In genomic region chr13:80235559-80236296, GRCh38 we compare ENCODE assay signal across 10 cellular contexts.
A peak's percentile ranks its signal among the peaks of the same experiment; 100 is the strongest.
DNase-seq lines count a peak whose midpoint lies in the region; ATAC-seq and TF ChIP-seq lines count a peak whose summit lies in the region.
"Had no signal": no experiment of that assay in that cellular context is flagged by ENCODE, and none has a peak within 500 bp of the region (broad histone marks: within the 10 kb centered on the region; RNA-seq: fewer than 3 reads in every experiment).

No MANE protein-coding gene starts in this region.

- peak overlapping the region; percentile 83 for H3K27ac ChIP-seq in VCaP

- H3K9me3 Mint-ChIP-seq in activated naive CD8-positive, alpha-beta T cell treated with anti-CD3 and anti-CD28 coated beads for 36 hours = peaks cover 1% of the 10 kb centered on the region
- H3K9me3 Mint-ChIP-seq: memory B cell had no signal

- no peaks in the 10 kb centered on the region for H3K4me1 Mint-ChIP-seq in activated naive CD8-positive, alpha-beta T cell treated with anti-CD3 and anti-CD28 coated beads for 36 hours

- ATAC-seq in HG02798 (IDR thresholded peaks at IDR 0.05; ENCODE audit: poor library complexity, unreplicated experiment) = peak; percentile 18

- no peaks in the 10 kb centered on the region for H3K27me3 Mint-ChIP-seq in activated naive CD8-positive, alpha-beta T cell treated with anti-CD3 and anti-CD28 coated beads for 36 hours

- H3K27ac Mint-ChIP-seq in activated naive CD8-positive, alpha-beta T cell treated with anti-CD3 and anti-CD28 coated beads for 36 hours = no peak overlapping the region
- H3K27ac Mint-ChIP-seq: memory B cell had no signal

- no peak for TF ChIP-seq CTCF in VCaP (conservative IDR thresholded peaks at IDR 0.05)

- no peaks in the 10 kb centered on the region for H3K36me3 Mint-ChIP-seq in activated naive CD8-positive, alpha-beta T cell treated with anti-CD3 and anti-CD28 coated beads for 36 hours
- H3K36me3 Mint-ChIP-seq: memory B cell had no signal

- peak; percentile 3 for DNase-seq in EH (ENCODE audit: low read depth)
- DNase-seq in medulla oblongata (ENCODE audit: extremely low spot score) = peak; percentile 30
- no peak for DNase-seq in T1000 (lab: John Stamatoyannopoulos, UW)
- DNase-seq in GM03348 (ENCODE audit: low spot score) = no peak
- no peak for DNase-seq in cerebellar nuclear complex (lab: John Stamatoyannopoulos, UW)
- DNase-seq in activated naive CD8-positive, alpha-beta T cell treated with anti-CD3 and anti-CD28 coated beads for 36 hours = no peak
- DNase-seq: NCI-H146 had no signal

- no peak overlapping the region for H3K4me3 Mint-ChIP-seq in activated naive CD8-positive, alpha-beta T cell treated with anti-CD3 and anti-CD28 coated beads for 36 hours
- H3K4me3 Mint-ChIP-seq: memory B cell had no signal

Comparison
In these comparisons a context has a peak if more than half of its experiments do, and no peak if none do; other contexts are left out.
1. DNase-seq: peak in EH (single experiment) and medulla oblongata (single experiment); none in T1000 (single experiment), GM03348 (single experiment), cerebellar nuclear complex (0 of 2) and activated naive CD8-positive, alpha-beta T cell treated with anti-CD3 and anti-CD28 coated beads for 36 hours (single experiment).